In genomic region chr4:41530741-41531140, GRCh38 we compare ENCODE assay signal across 2 cellular contexts.
TF ChIP-seq lines count a peak whose summit lies in the region.

No MANE protein-coding gene starts in this region.

TF ChIP-seq in A549, 52 proteins besides CTCF, POLR2A, EP300 and RAD21:
- TF ChIP-seq MAZ (IDR thresholded peaks at IDR 0.05; ENCODE audit: borderline replicate concordance, low read depth, low read length) (no peak), ZC3H11A (IDR thresholded peaks at IDR 0.05) (no peak), ZNF302 (CRISPR knock-in tag; IDR thresholded peaks at IDR 0.05) (no peak), HOXA7 (CRISPR knock-in tag; IDR thresholded peaks at IDR 0.05) (no peak)

TF ChIP-seq in H1, 55 proteins besides CTCF, POLR2A, EP300 and RAD21:
- TF ChIP-seq CHD7 (IDR thresholded peaks at IDR 0.05; ENCODE audit: insufficient replicate concordance, low read length), result no peak
- no peak for TF ChIP-seq CEBPB (IDR thresholded peaks at IDR 0.05; ENCODE audit: low read depth, low read length)
- TF ChIP-seq BACH1 (IDR thresholded peaks at IDR 0.05; ENCODE audit: low read length), result no peak
- no peak for TF ChIP-seq CHD1 (IDR thresholded peaks at IDR 0.05; ENCODE audit: low read depth, low read length)
- no peak for TF ChIP-seq KDM4A (IDR thresholded peaks at IDR 0.05; ENCODE audit: low read depth, low read length, severe bottlenecking)
- TF ChIP-seq, protein P1, sequence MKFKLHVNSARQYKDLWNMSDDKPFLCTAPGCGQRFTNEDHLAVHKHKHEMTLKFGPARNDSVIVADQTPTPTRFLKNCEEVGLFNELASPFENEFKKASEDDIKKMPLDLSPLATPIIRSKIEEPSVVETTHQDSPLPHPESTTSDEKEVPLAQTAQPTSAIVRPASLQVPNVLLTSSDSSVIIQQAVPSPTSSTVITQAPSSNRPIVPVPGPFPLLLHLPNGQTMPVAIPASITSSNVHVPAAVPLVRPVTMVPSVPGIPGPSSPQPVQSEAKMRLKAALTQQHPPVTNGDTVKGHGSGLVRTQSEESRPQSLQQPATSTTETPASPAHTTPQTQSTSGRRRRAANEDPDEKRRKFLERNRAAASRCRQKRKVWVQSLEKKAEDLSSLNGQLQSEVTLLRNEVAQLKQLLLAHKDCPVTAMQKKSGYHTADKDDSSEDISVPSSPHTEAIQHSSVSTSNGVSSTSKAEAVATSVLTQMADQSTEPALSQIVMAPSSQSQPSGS (IDR thresholded peaks at IDR 0.05; ENCODE audit: low read length), result no peak
